ENCODE assay signal across 17 cellular contexts in the genomic region with DNA sequence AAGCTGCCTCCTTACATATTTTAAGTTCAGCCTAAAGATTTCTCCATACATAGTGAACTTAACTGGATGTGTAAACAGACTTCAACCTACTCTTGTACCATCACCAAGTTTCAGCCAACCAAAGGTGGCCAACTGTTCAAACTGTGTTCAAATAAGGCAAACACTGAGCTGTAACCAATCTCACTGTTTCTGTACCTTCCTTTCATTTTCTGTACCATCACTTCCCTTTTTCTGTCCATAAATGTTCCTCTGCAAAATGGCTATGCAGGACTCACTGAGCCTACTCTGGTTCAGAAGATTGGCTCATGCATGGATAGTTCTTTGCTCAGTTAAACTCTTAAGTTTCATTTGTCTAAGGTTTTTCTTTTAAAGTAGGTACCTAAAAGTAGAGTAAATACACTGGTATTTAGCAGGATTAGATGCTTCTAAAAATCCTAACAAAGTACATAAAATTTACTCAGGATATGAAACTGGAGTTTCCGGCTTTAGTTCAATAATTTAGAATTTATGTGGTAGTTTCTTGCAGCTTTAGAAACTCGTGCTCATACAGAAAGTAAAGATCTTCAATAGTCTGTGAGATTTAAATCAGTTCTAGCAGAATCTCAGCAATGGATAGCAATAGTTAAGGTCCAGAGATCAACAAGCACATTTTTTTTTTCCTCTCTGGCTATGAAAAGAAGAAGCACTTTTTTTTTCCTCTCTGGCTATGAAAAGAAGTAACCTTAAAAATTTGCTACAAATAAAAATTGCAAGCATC.
DNase-seq lines count a peak whose midpoint lies in the region; ATAC-seq and TF ChIP-seq lines count a peak whose summit lies in the region.
"Had no signal": no experiment of that assay in that cellular context is flagged by ENCODE, and none has a peak within 500 bp of the region (broad histone marks: within the 10 kb centered on the region; RNA-seq: fewer than 3 reads in every experiment).

No MANE protein-coding gene starts in this region.

- TF ChIP-seq CTCF in MM.1S (IDR thresholded peaks at IDR 0.05; ENCODE audit: low read length): no peak
- TF ChIP-seq CTCF in lower lobe of right lung (IDR thresholded peaks at IDR 0.05): no peak

- H3K36me3 ChIP-seq in MM.1S (replicated peaks; ENCODE audit: insufficient read depth, low read length) (no peaks in the 10 kb centered on the region), lower lobe of right lung (no peaks in the 10 kb centered on the region)
- H3K36me3 ChIP-seq: BLaER1 treated with 17β-estradiol and CSF1 and Interleukin-3, amounts not matched to agents 10 nM and 100 nM; suprapubic skin had no signal

- ATAC-seq in GM19351 (IDR thresholded peaks at IDR 0.05; ENCODE audit: unreplicated experiment) (peak; percentile 65), HG02763 (IDR thresholded peaks at IDR 0.05; ENCODE audit: unreplicated experiment) (peak; percentile 90), Right ventricle myocardium superior (ENCODE audit: poor library complexity) (no peak), lower lobe of right lung (no peak), GM19035 (IDR thresholded peaks at IDR 0.05; ENCODE audit: unreplicated experiment) (no peak)
- ATAC-seq: activated CD8-positive, alpha-beta T cell treated with anti-CD3 and anti-CD28 coated beads, Interleukin-2, amount 10 ng/mL, durations not matched to agents 7 days and 5 days; activated T-helper 17 cell treated with anti-CD3 and anti-CD28 coated beads, Interleukin-2, amount 50 U/mL, for 72 hours had no signal

- no peaks in the 10 kb centered on the region for H3K9me3 ChIP-seq in MM.1S (replicated peaks; ENCODE audit: insufficient read depth, low read length)
- no peaks in the 10 kb centered on the region for H3K9me3 ChIP-seq in lower lobe of right lung
- H3K9me3 ChIP-seq: BLaER1 treated with 17β-estradiol and CSF1 and Interleukin-3, amounts not matched to agents 10 nM and 100 nM; suprapubic skin had no signal

- no peaks in the 10 kb centered on the region for H4K20me1 ChIP-seq in MM.1S (ENCODE audit: insufficient read depth, low read length)
- H4K20me1 ChIP-seq: BLaER1 treated with 17β-estradiol and CSF1 and Interleukin-3, amounts not matched to agents 10 nM and 100 nM had no signal

- H3K27ac ChIP-seq in MM.1S (ENCODE audit: low read length) (peak overlapping the region; percentile 11; the same call in 1 of the 2 replicates), lower lobe of right lung (no peak overlapping the region)
- H3K27ac ChIP-seq: 22Rv1, suprapubic skin, VCaP had no signal

- peak overlapping the region; percentile 26; the same call in 1 of the 2 replicates for H3K4me2 ChIP-seq in MM.1S (ENCODE audit: low read depth, low read length)

- no peak overlapping the region for H3K9ac ChIP-seq in MM.1S (ENCODE audit: low read length)
- H3K9ac ChIP-seq: BLaER1 treated with 17β-estradiol and CSF1 and Interleukin-3, amounts not matched to agents 10 nM and 100 nM had no signal

- H3K4me3 ChIP-seq in MM.1S (ENCODE audit: low read length) (no peak overlapping the region), lower lobe of right lung (no peak overlapping the region)
- H3K4me3 ChIP-seq: BLaER1 treated with 17β-estradiol and CSF1 and Interleukin-3, amounts not matched to agents 10 nM and 100 nM; suprapubic skin had no signal

- H3K79me2 ChIP-seq in MM.1S (ENCODE audit: low read length): no peaks in the 10 kb centered on the region

- H3K27me3 ChIP-seq in MM.1S (replicated peaks; ENCODE audit: insufficient read depth, low read length) (no peaks in the 10 kb centered on the region), lower lobe of right lung (ENCODE audit: low read depth) (no peaks in the 10 kb centered on the region)
- H3K27me3 ChIP-seq: BLaER1 treated with 17β-estradiol and CSF1 and Interleukin-3, amounts not matched to agents 10 nM and 100 nM; suprapubic skin had no signal

- peak overlapping the region; percentile 42 for H2AFZ ChIP-seq in MM.1S (ENCODE audit: low read length)

- DNase-seq in Ammon's horn (ENCODE audit: low spot score): peak; percentile 8
- peak; percentile 25 for DNase-seq in MM.1S
- no peak for DNase-seq in NCI-H446 treated with DMSO at 0.1 percent for 48 hours (lab: John Stamatoyannopoulos, UW)
- no peak for DNase-seq in Right ventricle myocardium superior
- no peak for DNase-seq in lower lobe of right lung
- DNase-seq: activated CD8-positive, alpha-beta T cell treated with anti-CD3 and anti-CD28 coated beads, Interleukin-2, amount 10 ng/mL, durations not matched to agents 7 days and 5 days; amniotic stem cell; mesenchymal stem cell; NCI-H345 had no signal

- intact Hi-C loops in Right ventricle myocardium superior (cut with DNase I) (no loop called here), lower lobe of right lung (cut with DNase I) (no loop called here)

- H3F3A ChIP-seq in MM.1S (ENCODE audit: insufficient read depth, low read length): peaks cover 9% of the 10 kb centered on the region; the same call in 1 of the 2 replicates

- H3K4me1 ChIP-seq in MM.1S (ENCODE audit: low read length) (peaks cover 20% of the 10 kb centered on the region; the same call in 1 of the 2 replicates), lower lobe of right lung (no peaks in the 10 kb centered on the region)
- H3K4me1 ChIP-seq: suprapubic skin had no signal

- H3K9me2 ChIP-seq in MM.1S (replicated peaks; ENCODE audit: insufficient read depth, low read length): no peaks in the 10 kb centered on the region

Comparison
In these comparisons a context has a peak if more than half of its experiments do, and no peak if none do; other contexts are left out.
1. DNase-seq: peak in Ammon's horn (single experiment) and MM.1S (single experiment); none in NCI-H446 treated with DMSO at 0.1 percent for 48 hours (single experiment), Right ventricle myocardium superior (single experiment) and lower lobe of right lung (single experiment).
2. ATAC-seq: peak in GM19351 (single experiment) and HG02763 (single experiment); none in Right ventricle myocardium superior (single experiment), lower lobe of right lung (0 of 2) and GM19035 (single experiment).